19 cellular contexts compared by ENCODE assay signal in the genomic region with DNA sequence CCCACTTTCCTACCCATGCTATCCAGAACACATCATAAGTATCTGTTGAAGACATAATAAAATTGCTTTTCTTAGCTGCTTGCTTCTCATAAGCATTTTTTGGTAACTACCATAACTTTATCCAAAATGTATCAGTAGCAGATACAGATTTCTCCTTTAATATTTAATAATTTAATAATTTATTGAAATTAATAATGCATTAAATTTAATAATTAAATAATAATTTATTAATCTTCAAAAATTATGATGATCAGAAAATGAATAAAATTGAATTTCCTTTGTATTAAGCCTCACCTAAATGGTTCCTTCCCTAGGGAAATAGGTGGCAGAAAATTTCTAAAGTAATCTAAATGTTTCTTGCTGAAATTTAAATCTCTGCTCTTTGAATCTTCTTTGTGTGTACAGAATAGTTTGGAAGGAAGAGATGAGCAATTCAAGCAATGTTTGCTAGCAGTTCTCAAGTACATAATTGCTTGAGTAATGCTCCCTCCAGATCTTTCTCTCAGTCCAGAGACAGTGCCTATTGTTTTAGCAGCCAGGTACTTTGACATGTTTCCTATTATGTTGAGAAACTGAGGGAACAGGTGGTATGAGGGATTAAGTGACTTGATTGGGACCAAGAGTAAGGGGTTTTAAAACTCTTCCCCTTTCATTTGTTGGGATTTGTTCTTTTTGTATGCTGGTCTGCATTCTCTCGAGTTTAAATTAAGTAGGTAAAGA.
"Had no signal": no experiment of that assay in that cellular context is flagged by ENCODE, and none has a peak within 500 bp of the region (broad histone marks: within the 10 kb centered on the region; RNA-seq: fewer than 3 reads in every experiment).

No MANE protein-coding gene starts in this region.

- H3K4me3 ChIP-seq: esophagus muscularis mucosa, spleen, tibial artery, uterus had no signal

- H3K27ac Mint-ChIP-seq: activated CD4-positive, alpha-beta memory T cell treated with anti-CD3 and anti-CD28 coated beads for 36 hours; activated CD4-positive, alpha-beta T cell treated with anti-CD3 and anti-CD28 coated beads for 36 hours; activated naive CD8-positive, alpha-beta T cell; activated T-helper 1 cell treated with anti-CD3 and anti-CD28 coated beads, Interleukin-12 subunit alpha, Interleukin-12 subunit beta, Interleukin-2, Interleukin-4 antibody, amounts not matched to agents 30 ng/mL and 10 ng/mL and 1 ng/mL, durations not matched to agents 14 hours and 24 hours and 36 hours; nephron progenitor cell had no signal

- H3K27ac ChIP-seq: esophagus muscularis mucosa, spleen, tibial artery, uterus, WERI-Rb-1 had no signal

- H3K27me3 Mint-ChIP-seq: activated CD4-positive, alpha-beta memory T cell treated with anti-CD3 and anti-CD28 coated beads for 36 hours; activated CD4-positive, alpha-beta T cell treated with anti-CD3 and anti-CD28 coated beads for 36 hours; activated naive CD8-positive, alpha-beta T cell had no signal

- H3K36me3 Mint-ChIP-seq: activated CD4-positive, alpha-beta memory T cell treated with anti-CD3 and anti-CD28 coated beads for 36 hours had no signal

- DNase-seq: activated CD4-positive, alpha-beta memory T cell treated with anti-CD3 and anti-CD28 coated beads for 36 hours; activated CD4-positive, alpha-beta T cell treated with anti-CD3 and anti-CD28 coated beads for 36 hours; activated T-cell treated with anti-CD3 and anti-CD28 coated beads for 4 hours; cerebellar nuclear complex; effector CD8-positive, alpha-beta T cell; mesendoderm; nephron progenitor cell; nucleus accumbens; retina; spleen; stimulated activated naive CD8-positive, alpha-beta T cell treated with anti-CD3 and anti-CD28 coated beads, Interleukin-15, Interleukin-2, amounts not matched to agents 100 U/mL and 50 U/mL, for 24 hours; substantia nigra; T1000; tibial artery; uterus; WERI-Rb-1 had no signal

- H3K9me3 Mint-ChIP-seq: activated T-helper 1 cell treated with anti-CD3 and anti-CD28 coated beads, Interleukin-12 subunit alpha, Interleukin-12 subunit beta, Interleukin-2, Interleukin-4 antibody, amounts not matched to agents 30 ng/mL and 10 ng/mL and 1 ng/mL, durations not matched to agents 14 hours and 24 hours and 36 hours had no signal

- H3K4me1 Mint-ChIP-seq: activated CD4-positive, alpha-beta T cell treated with anti-CD3 and anti-CD28 coated beads for 36 hours; nephron progenitor cell had no signal

- H3K4me3 Mint-ChIP-seq: activated CD4-positive, alpha-beta memory T cell treated with anti-CD3 and anti-CD28 coated beads for 36 hours; activated CD4-positive, alpha-beta T cell treated with anti-CD3 and anti-CD28 coated beads for 36 hours; activated naive CD8-positive, alpha-beta T cell; activated T-helper 1 cell treated with anti-CD3 and anti-CD28 coated beads, Interleukin-12 subunit alpha, Interleukin-12 subunit beta, Interleukin-2, Interleukin-4 antibody, amounts not matched to agents 30 ng/mL and 10 ng/mL and 1 ng/mL, durations not matched to agents 14 hours and 24 hours and 36 hours; nephron progenitor cell had no signal

- H3K27me3 ChIP-seq: esophagus muscularis mucosa, spleen, tibial artery, uterus had no signal

- H3K4me1 ChIP-seq: tibial artery had no signal

- ATAC-seq: activated CD4-positive, alpha-beta T cell treated with anti-CD3 and anti-CD28 coated beads for 36 hours; stimulated activated naive CD8-positive, alpha-beta T cell treated with anti-CD3 and anti-CD28 coated beads, Interleukin-15, Interleukin-2, amounts not matched to agents 100 U/mL and 50 U/mL, for 24 hours had no signal

- H3K36me3 ChIP-seq: esophagus muscularis mucosa, spleen, tibial artery, uterus, WERI-Rb-1 had no signal

- H3K9me3 ChIP-seq: esophagus muscularis mucosa, spleen, tibial artery, uterus had no signal
